ENCODE assay signal across 3 cellular contexts in genomic region chr3:179067839-179068238, GRCh38.
TF ChIP-seq lines count a peak whose summit lies in the region.

No MANE protein-coding gene starts in this region.

TF ChIP-seq in SK-N-SH, 30 proteins besides CTCF, POLR2A, EP300 and RAD21:
- TF ChIP-seq MXI1 (IDR thresholded peaks at IDR 0.05; ENCODE audit: low read depth, low read length) (peak; percentile 58; the same call in 1 of the 2 replicates), NFIC (IDR thresholded peaks at IDR 0.05; ENCODE audit: borderline replicate concordance) (peak; percentile 53; the same call in 1 of the 2 replicates), RFX5 (IDR thresholded peaks at IDR 0.05; ENCODE audit: low read length) (no peak)

TF ChIP-seq in SK-N-SH treated with all-trans-retinoic acid at 6 μM for 48 hours, 23 proteins besides CTCF, POLR2A, EP300 and RAD21:
- TF ChIP-seq GLIS3 (CRISPR knock-in tag; IDR thresholded peaks at IDR 0.05) (no peak), TOX (CRISPR knock-in tag; IDR thresholded peaks at IDR 0.05; ENCODE audit: borderline replicate concordance) (no peak), CREB5 (CRISPR knock-in tag; IDR thresholded peaks at IDR 0.05; ENCODE audit: low read depth) (no peak), BACH2 (CRISPR knock-in tag; IDR thresholded peaks at IDR 0.05; ENCODE audit: borderline replicate concordance) (no peak)

TF ChIP-seq in K562, 482 proteins besides CTCF, POLR2A, EP300 and RAD21:
- TF ChIP-seq ZNF707 (CRISPR knock-in tag; conservative IDR thresholded peaks at IDR 0.05) (no peak), NCOA6 (IDR thresholded peaks at IDR 0.05) (no peak), PREB (CRISPR knock-in tag; IDR thresholded peaks at IDR 0.05) (no peak), ADNP (tag; IDR thresholded peaks at IDR 0.05) (no peak), NFIC (IDR thresholded peaks at IDR 0.05) (peak; percentile 92), LEF1 (IDR thresholded peaks at IDR 0.05) (no peak), HSF4 (CRISPR knock-in tag; IDR thresholded peaks at IDR 0.05; ENCODE audit: borderline replicate concordance) (no peak), ZNF197 (CRISPR knock-in tag; IDR thresholded peaks at IDR 0.05; ENCODE audit: low read depth) (no peak), SIN3A (IDR thresholded peaks at IDR 0.05; ENCODE audit: borderline replicate concordance in 2 of 2, control insufficient read depth in 1 of 2, low read depth in 2 of 2, low read length in 2 of 2) (no peak), TAF1 (IDR thresholded peaks at IDR 0.05; ENCODE audit: control insufficient read depth, extremely low read depth, insufficient read depth, low read length, severe bottlenecking) (no peak), SRSF9 (IDR thresholded peaks at IDR 0.05; ENCODE audit: borderline replicate concordance, low read depth, low read length) (no peak), YY1 (IDR thresholded peaks at IDR 0.05; ENCODE audit: borderline replicate concordance in 1 of 3, control insufficient read depth in 1 of 3, extremely low read depth in 1 of 3, insufficient read depth in 3 of 3, insufficient read length in 1 of 3, insufficient replicate concordance in 2 of 3, low read depth in 1 of 3, low read length in 2 of 3) (no peak), CGGBP1 (CRISPR knock-in tag; IDR thresholded peaks at IDR 0.05) (no peak), ESRRB (CRISPR knock-in tag; IDR thresholded peaks at IDR 0.05; ENCODE audit: borderline replicate concordance) (no peak), FOXA3 (CRISPR knock-in tag; conservative IDR thresholded peaks at IDR 0.05 in 1 of 2, IDR thresholded peaks at IDR 0.05 in 1 of 2) (no peak), NFIX (CRISPR knock-in tag; IDR thresholded peaks at IDR 0.05; ENCODE audit: low read depth) (peak; percentile 37; the same call in 1 of the 2 replicates)
